Comparison of ENCODE assay signal across 20 cellular contexts in genomic region chr6:157150076-157150475, GRCh38.
DNase-seq lines count a peak whose midpoint lies in the region; ATAC-seq and TF ChIP-seq lines count a peak whose summit lies in the region.
"Had no signal": no experiment of that assay in that cellular context is flagged by ENCODE, and none has a peak within 500 bp of the region (broad histone marks: within the 10 kb centered on the region; RNA-seq: fewer than 3 reads in every experiment).

No MANE protein-coding gene starts in this region.

- no peaks in the 10 kb centered on the region for H3K9me3 Mint-ChIP-seq in activated naive CD4-positive, alpha-beta T cell treated with anti-CD3 and anti-CD28 coated beads, Interleukin-2, amount 50 U/mL, for 72 hours
- H3K9me3 Mint-ChIP-seq: CD4-positive, alpha-beta memory T cell; stimulated activated memory B cell treated with anti-CD40 and anti-IgM and Interleukin-4, amounts not matched to agents 10 μg/mL and 1 μg/mL and 100 μg/mL, for 72 hours had no signal

- 93 to 97% (median 96%) methylated on average over 6 of the region's 6 CpGs for WGBS in stomach, 5 donors

- H3K4me3 ChIP-seq in A673 (ENCODE audit: low read depth, low read length, poor library complexity, severe bottlenecking) (no peak overlapping the region), astrocyte of the spinal cord (ENCODE audit: low read depth, low read length) (no peak overlapping the region), stomach (no peak overlapping the region), H7 (ENCODE audit: insufficient read depth, low read depth, low read length) (no peak overlapping the region)
- H3K4me3 ChIP-seq: left lung, transverse colon had no signal

- POLR2A ChIA-PET in A673 (lab: Charles Lee; ENCODE audit: low non-redundant PET) = no interaction called here

- TF ChIP-seq EP300 in stomach (IDR thresholded peaks at IDR 0.05) = no peak

- H3K9me3 ChIP-seq in A673 (ENCODE audit: low read depth, low read length, poor library complexity, severe bottlenecking) = no peaks in the 10 kb centered on the region
- no peaks in the 10 kb centered on the region for H3K9me3 ChIP-seq in stomach
- H3K9me3 ChIP-seq: left lung, transverse colon had no signal

- DNase-seq in A673 (ENCODE audit: low spot score) = no peak
- DNase-seq in M059J (ENCODE audit: low read depth) = peak; percentile 80
- peak; percentile 90 for DNase-seq in astrocyte of the spinal cord (ENCODE audit: low read depth, low spot score)
- DNase-seq in hepatic stellate cell (ENCODE audit: low spot score) = peak; percentile 39
- no peak for DNase-seq in activated naive CD4-positive, alpha-beta T cell treated with anti-CD3 and anti-CD28 coated beads, Interleukin-2, amount 50 U/mL, for 72 hours (ENCODE audit: low spot score in 2 of 2)
- DNase-seq in NCI-H2029 (lab: John Stamatoyannopoulos, UW) = no peak
- no peak for DNase-seq in stomach
- no peak for DNase-seq in H7
- DNase-seq: activated CD4-positive, CD25-positive, alpha-beta regulatory T cell; anterior cingulate cortex; CD4-positive, alpha-beta memory T cell; DND-41; foreskin keratinocyte; left lung; MV-4-11; NCI-H82; stimulated activated CD4-positive, alpha-beta T cell treated with anti-CD3 and anti-CD28 coated beads, Interleukin-12 subunit alpha, Interleukin-12 subunit beta, amount 100 ng/mL, for 4 hours; T-helper 1 cell; transverse colon had no signal

- intact Hi-C loops in A673 (cut with micrococcal nuclease; ENCODE audit: unreplicated experiment) = loop anchor here (10.0 kb wide), 1 partner anchor 365 kb away; no protein-coding TSS in a partner anchor
- intact Hi-C loops in stomach (cut with DNase I; ENCODE audit: low total_unique reads) = no loop called here

- H3K27ac Mint-ChIP-seq in activated naive CD4-positive, alpha-beta T cell treated with anti-CD3 and anti-CD28 coated beads, Interleukin-2, amount 50 U/mL, for 72 hours = peak overlapping the region in 1 of 2 donors; percentile 27
- H3K27ac Mint-ChIP-seq: CD4-positive, alpha-beta memory T cell; stimulated activated memory B cell treated with anti-CD40 and anti-IgM and Interleukin-4, amounts not matched to agents 10 μg/mL and 1 μg/mL and 100 μg/mL, for 72 hours had no signal

- no peaks in the 10 kb centered on the region for H3K36me3 ChIP-seq in A673 (ENCODE audit: insufficient read depth, low read length, poor library complexity, severe bottlenecking)
- H3K36me3 ChIP-seq in stomach = peaks cover 5 to 29% (median 27%) of the 10 kb centered on the region in 4 donors
- no peaks in the 10 kb centered on the region; the same call in 1 of the 2 replicates for H3K36me3 ChIP-seq in H7 (replicated peaks; ENCODE audit: control insufficient read depth, insufficient read depth, low read length)

- H3K36me3 Mint-ChIP-seq in activated naive CD4-positive, alpha-beta T cell treated with anti-CD3 and anti-CD28 coated beads, Interleukin-2, amount 50 U/mL, for 72 hours = peaks cover 0 to 9% of the 10 kb centered on the region in 2 donors

- peak overlapping the region; percentile 3 for H3K27ac ChIP-seq in A673 (ENCODE audit: low read depth, low read length, poor library complexity, severe bottlenecking)
- no peak overlapping the region for H3K27ac ChIP-seq in stomach
- H3K27ac ChIP-seq: foreskin keratinocyte, left lung, transverse colon had no signal

- ATAC-seq in activated naive CD4-positive, alpha-beta T cell treated with anti-CD3 and anti-CD28 coated beads, Interleukin-2, amount 50 U/mL, for 72 hours = no peak
- ATAC-seq: foreskin keratinocyte; left lung; stimulated activated memory B cell treated with anti-CD40 and anti-IgM and Interleukin-4, amounts not matched to agents 10 μg/mL and 1 μg/mL and 100 μg/mL, for 72 hours had no signal

- TF ChIP-seq CTCF in A673 (conservative IDR thresholded peaks at IDR 0.05; ENCODE audit: low read depth, low read length) (no peak), astrocyte of the spinal cord (IDR thresholded peaks at IDR 0.05; ENCODE audit: low read depth, low read length) (no peak), stomach (IDR thresholded peaks at IDR 0.05) (no peak)

- H3K27me3 ChIP-seq in A673 (replicated peaks; ENCODE audit: insufficient read depth, low read depth, low read length, poor library complexity) (no peaks in the 10 kb centered on the region), stomach (no peaks in the 10 kb centered on the region), H7 (ENCODE audit: control insufficient read depth, insufficient read depth, low read length) (no peaks in the 10 kb centered on the region)
- H3K27me3 ChIP-seq: foreskin keratinocyte, left lung, transverse colon had no signal

- CTCF ChIA-PET in A673 (lab: Charles Lee) = no interaction called here

- H3K4me1 ChIP-seq in A673 (ENCODE audit: insufficient read depth, low read length, poor library complexity, severe bottlenecking) (peaks cover 49% of the 10 kb centered on the region), stomach (peaks cover 0 to 29% (median 16%) of the 10 kb centered on the region in 4 donors)

- BruUV-seq in A673 (replicated peaks; lab: Mats Ljungman, UMichigan) = no TSS peak

- TF ChIP-seq POLR2A in stomach (IDR thresholded peaks at IDR 0.05) = no peak

- in situ Hi-C loops in astrocyte of the spinal cord (cut with HindIII; ENCODE audit: low sequenced_read_pairs) = no loop called here

Comparison
In these comparisons a context has a peak if more than half of its experiments do, and no peak if none do; other contexts are left out.
1. DNase-seq: peak in M059J (single experiment), astrocyte of the spinal cord (single experiment) and hepatic stellate cell (single experiment); none in A673 (single experiment), activated naive CD4-positive, alpha-beta T cell treated with anti-CD3 and anti-CD28 coated beads, Interleukin-2, amount 50 U/mL, for 72 hours (0 of 2), NCI-H2029 (single experiment), stomach (single experiment) and H7 (single experiment).